ENCODE assay signal across 1 cellular context in the genomic region with DNA sequence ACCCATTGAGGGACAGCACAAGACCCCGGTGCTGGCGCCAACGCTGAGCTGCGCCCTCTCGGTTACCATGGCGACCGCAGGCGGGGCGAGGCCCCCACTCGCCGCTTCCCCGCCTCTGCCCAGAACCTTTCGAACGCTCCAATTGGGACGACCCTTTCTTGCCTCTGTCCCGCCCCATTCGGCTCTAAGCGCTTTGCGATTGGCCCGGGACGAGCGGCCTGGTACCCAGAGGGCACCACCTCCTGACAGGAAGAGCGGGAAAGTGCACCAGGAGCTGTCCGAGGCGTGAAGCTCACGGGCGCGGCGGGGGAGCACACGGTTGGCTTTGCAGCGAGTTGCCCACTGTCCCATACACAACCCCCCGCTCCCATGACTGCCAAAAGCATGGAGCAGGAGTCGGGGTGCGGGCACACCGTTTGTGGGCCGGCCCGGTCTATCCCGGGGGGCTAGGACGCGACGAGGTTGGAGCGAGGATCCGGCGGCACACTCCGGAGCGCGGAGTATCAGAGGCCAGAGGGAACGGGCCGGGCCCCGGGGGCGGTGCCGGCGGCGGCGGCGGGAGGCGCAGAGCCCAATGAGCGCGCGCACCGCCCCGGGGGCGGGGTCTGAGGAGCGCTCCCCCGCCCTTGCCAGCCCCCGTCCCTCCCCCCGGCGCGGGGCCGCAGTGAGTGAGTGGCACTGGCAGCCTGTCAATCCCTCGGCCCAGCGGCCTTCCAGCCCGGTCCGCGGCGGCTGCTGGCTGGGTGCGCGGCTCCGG.
A peak's percentile ranks its signal among the peaks of the same experiment; 100 is the strongest.
TF ChIP-seq lines count a peak whose summit lies in the region.

No MANE protein-coding gene starts in this region.

TF ChIP-seq in WTC11, 78 proteins besides CTCF, POLR2A, EP300 and RAD21 (continued from another document and continues in another):
- TF ChIP-seq, protein P1, sequence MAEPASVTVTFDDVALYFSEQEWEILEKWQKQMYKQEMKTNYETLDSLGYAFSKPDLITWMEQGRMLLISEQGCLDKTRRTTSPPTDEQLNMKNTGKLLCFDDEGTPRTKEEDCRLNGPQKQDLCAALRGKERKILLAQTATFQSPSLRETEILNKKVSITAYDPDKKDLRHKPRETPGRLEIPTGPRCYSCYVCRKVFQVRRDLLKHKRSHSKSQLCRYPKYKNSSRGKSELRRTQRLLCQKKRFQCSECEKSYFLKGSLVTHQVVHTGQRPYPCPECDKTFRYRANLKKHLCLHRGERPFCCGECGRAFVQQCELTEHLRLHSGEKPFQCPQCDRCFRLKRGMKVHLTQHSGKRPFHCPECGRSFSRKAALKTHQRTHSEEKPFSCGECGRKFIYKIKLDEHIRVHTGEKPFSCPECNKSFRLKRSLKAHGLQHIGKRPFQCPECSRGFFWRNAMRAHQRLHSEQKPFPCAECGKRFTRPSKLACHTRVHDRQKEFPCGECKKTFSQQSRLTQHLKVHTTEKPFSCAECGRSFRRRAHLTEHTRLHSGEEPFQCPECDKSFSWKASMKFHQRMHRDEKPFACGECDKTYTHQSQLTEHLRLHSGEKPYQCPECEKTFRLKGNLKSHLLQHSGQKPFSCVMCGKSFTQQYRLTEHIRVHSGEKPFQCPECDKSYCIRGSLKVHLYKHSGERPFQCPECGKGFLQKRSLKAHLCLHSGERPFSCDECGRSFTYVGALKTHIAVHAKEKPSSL (CRISPR knock-in tag; conservative IDR thresholded peaks at IDR 0.05): no peak
- TF ChIP-seq, protein P2, sequence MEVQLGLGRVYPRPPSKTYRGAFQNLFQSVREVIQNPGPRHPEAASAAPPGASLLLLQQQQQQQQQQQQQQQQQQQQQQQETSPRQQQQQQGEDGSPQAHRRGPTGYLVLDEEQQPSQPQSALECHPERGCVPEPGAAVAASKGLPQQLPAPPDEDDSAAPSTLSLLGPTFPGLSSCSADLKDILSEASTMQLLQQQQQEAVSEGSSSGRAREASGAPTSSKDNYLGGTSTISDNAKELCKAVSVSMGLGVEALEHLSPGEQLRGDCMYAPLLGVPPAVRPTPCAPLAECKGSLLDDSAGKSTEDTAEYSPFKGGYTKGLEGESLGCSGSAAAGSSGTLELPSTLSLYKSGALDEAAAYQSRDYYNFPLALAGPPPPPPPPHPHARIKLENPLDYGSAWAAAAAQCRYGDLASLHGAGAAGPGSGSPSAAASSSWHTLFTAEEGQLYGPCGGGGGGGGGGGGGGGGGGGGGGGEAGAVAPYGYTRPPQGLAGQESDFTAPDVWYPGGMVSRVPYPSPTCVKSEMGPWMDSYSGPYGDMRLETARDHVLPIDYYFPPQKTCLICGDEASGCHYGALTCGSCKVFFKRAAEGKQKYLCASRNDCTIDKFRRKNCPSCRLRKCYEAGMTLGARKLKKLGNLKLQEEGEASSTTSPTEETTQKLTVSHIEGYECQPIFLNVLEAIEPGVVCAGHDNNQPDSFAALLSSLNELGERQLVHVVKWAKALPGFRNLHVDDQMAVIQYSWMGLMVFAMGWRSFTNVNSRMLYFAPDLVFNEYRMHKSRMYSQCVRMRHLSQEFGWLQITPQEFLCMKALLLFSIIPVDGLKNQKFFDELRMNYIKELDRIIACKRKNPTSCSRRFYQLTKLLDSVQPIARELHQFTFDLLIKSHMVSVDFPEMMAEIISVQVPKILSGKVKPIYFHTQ (CRISPR knock-in tag; IDR thresholded peaks at IDR 0.05): no peak
- TF ChIP-seq FOXP4 (CRISPR knock-in tag; IDR thresholded peaks at IDR 0.05) (peak; percentile 96), CBFB (CRISPR knock-in tag; IDR thresholded peaks at IDR 0.05; ENCODE audit: low read depth) (peak; percentile 97), GABPB1 (CRISPR knock-in tag; IDR thresholded peaks at IDR 0.05) (peak; percentile 80; the same call in 1 of the 2 replicates), SMAD3 (CRISPR knock-in tag; IDR thresholded peaks at IDR 0.05; ENCODE audit: borderline replicate concordance) (peak; percentile 89; the same call in 1 of the 2 replicates), MXD4 (CRISPR knock-in tag; IDR thresholded peaks at IDR 0.05; ENCODE audit: borderline replicate concordance) (no peak), ATF6 (CRISPR knock-in tag; IDR thresholded peaks at IDR 0.05) (no peak), ZNF219 (CRISPR knock-in tag; IDR thresholded peaks at IDR 0.05; ENCODE audit: borderline replicate concordance) (0 out of 2 replicates have a peak, but pooled peaks have one; percentile 56), ATF2 (CRISPR knock-in tag; IDR thresholded peaks at IDR 0.05; ENCODE audit: borderline replicate concordance, low read depth) (peak; percentile 70; the same call in 1 of the 2 replicates), JUN (CRISPR knock-in tag; IDR thresholded peaks at IDR 0.05) (peak; percentile 78; the same call in 1 of the 2 replicates), FOXK1 (CRISPR knock-in tag; IDR thresholded peaks at IDR 0.05) (peak; percentile 95), CREM (CRISPR knock-in tag; IDR thresholded peaks at IDR 0.05) (peak; percentile 85), AFF4 (CRISPR knock-in tag; IDR thresholded peaks at IDR 0.05; ENCODE audit: borderline replicate concordance) (peak; percentile 96), ZNF138 (CRISPR knock-in tag; conservative IDR thresholded peaks at IDR 0.05) (peak; percentile 96), TEAD4 (CRISPR knock-in tag; IDR thresholded peaks at IDR 0.05) (no peak), ZNF317 (CRISPR knock-in tag; IDR thresholded peaks at IDR 0.05; ENCODE audit: borderline replicate concordance, low read depth) (peak; percentile 62; the same call in 1 of the 2 replicates), NR3C1 (CRISPR knock-in tag; conservative IDR thresholded peaks at IDR 0.05; ENCODE audit: low read depth) (peak; percentile 96), CDX4 (CRISPR knock-in tag; IDR thresholded peaks at IDR 0.05; ENCODE audit: borderline replicate concordance) (no peak), NFE2L1 (CRISPR knock-in tag; IDR thresholded peaks at IDR 0.05) (peak; percentile 99), ATF1 (CRISPR knock-in tag; IDR thresholded peaks at IDR 0.05) (0 out of 2 replicates have a peak, but pooled peaks have one; percentile 75), SP1 (CRISPR knock-in tag; conservative IDR thresholded peaks at IDR 0.05) (peak; percentile 97), ZNF396 (CRISPR knock-in tag; IDR thresholded peaks at IDR 0.05; ENCODE audit: borderline replicate concordance) (no peak), IRF2 (CRISPR knock-in tag; IDR thresholded peaks at IDR 0.05; ENCODE audit: borderline replicate concordance, low read depth) (0 out of 2 replicates have a peak, but pooled peaks have one; percentile 77), ZNF121 (CRISPR knock-in tag; IDR thresholded peaks at IDR 0.05) (no peak), HMGA2 (CRISPR knock-in tag; IDR thresholded peaks at IDR 0.05) (no peak), ZNF671 (CRISPR knock-in tag; IDR thresholded peaks at IDR 0.05) (no peak), FOXP1 (CRISPR knock-in tag; IDR thresholded peaks at IDR 0.05; ENCODE audit: borderline replicate concordance) (peak; percentile 98), GTF2I (CRISPR knock-in tag; conservative IDR thresholded peaks at IDR 0.05) (no peak), EMX1 (CRISPR knock-in tag; IDR thresholded peaks at IDR 0.05) (no peak)
- TF ChIP-seq, protein P3, sequence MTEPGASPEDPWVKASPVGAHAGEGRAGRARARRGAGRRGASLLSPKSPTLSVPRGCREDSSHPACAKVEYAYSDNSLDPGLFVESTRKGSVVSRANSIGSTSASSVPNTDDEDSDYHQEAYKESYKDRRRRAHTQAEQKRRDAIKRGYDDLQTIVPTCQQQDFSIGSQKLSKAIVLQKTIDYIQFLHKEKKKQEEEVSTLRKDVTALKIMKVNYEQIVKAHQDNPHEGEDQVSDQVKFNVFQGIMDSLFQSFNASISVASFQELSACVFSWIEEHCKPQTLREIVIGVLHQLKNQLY (CRISPR knock-in tag; IDR thresholded peaks at IDR 0.05): no peak
- TF ChIP-seq, protein P4, sequence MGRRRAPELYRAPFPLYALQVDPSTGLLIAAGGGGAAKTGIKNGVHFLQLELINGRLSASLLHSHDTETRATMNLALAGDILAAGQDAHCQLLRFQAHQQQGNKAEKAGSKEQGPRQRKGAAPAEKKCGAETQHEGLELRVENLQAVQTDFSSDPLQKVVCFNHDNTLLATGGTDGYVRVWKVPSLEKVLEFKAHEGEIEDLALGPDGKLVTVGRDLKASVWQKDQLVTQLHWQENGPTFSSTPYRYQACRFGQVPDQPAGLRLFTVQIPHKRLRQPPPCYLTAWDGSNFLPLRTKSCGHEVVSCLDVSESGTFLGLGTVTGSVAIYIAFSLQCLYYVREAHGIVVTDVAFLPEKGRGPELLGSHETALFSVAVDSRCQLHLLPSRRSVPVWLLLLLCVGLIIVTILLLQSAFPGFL (CRISPR knock-in tag; IDR thresholded peaks at IDR 0.05; ENCODE audit: borderline replicate concordance): peak; percentile 84; the same call in 1 of the 2 replicates
- TF ChIP-seq, protein P5, sequence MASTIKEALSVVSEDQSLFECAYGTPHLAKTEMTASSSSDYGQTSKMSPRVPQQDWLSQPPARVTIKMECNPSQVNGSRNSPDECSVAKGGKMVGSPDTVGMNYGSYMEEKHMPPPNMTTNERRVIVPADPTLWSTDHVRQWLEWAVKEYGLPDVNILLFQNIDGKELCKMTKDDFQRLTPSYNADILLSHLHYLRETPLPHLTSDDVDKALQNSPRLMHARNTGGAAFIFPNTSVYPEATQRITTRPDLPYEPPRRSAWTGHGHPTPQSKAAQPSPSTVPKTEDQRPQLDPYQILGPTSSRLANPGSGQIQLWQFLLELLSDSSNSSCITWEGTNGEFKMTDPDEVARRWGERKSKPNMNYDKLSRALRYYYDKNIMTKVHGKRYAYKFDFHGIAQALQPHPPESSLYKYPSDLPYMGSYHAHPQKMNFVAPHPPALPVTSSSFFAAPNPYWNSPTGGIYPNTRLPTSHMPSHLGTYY (CRISPR knock-in tag; IDR thresholded peaks at IDR 0.05): 0 out of 2 replicates have a peak, but pooled peaks have one; percentile 48
